In the genomic region with DNA sequence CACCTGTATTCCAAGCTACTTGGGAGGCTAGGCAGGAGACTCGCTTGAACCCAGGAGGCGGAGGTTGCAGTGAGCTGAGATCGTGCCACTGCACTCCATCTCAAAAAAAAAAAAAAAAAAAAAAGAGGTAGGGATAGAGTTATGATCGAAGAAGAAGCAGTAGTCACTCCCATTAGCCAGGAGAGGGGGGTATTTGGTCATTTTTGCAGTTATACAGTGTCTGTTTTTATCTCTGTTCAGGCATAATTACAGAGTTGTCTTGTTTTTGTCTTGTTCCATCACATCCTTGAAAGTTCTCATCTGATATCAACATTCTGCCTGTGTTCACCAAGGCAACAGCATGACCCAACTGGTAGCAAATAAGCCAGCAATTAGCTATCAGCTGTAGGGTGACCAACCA, we compare ENCODE assay signal across 10 cellular contexts.
A peak's percentile ranks its signal among the peaks of the same experiment; 100 is the strongest.
DNase-seq lines count a peak whose midpoint lies in the region; ATAC-seq, FAIRE-seq and TF ChIP-seq lines count a peak whose summit lies in the region.
"Had no signal": no experiment of that assay in that cellular context is flagged by ENCODE, and none has a peak within 500 bp of the region (broad histone marks: within the 10 kb centered on the region; RNA-seq: fewer than 3 reads in every experiment).

No MANE protein-coding gene starts in this region.

- H3K4me1 ChIP-seq in K562 (replicated peaks in 1 of 2; ENCODE audit: control insufficient read depth in 2 of 2, insufficient read depth in 2 of 2, low read length in 2 of 2): peaks cover 0 to 5% of the 10 kb centered on the region in 2 experiments; a peak in 4 of 5 replicates

- no peaks in the 10 kb centered on the region for H3K9me1 ChIP-seq in K562 (ENCODE audit: control insufficient read depth, insufficient read depth, low read length)

- FAIRE-seq in K562 (lab: Jason Lieb, UNC): no peak

- no peaks in the 10 kb centered on the region for H3K9me3 ChIP-seq in K562 (replicated peaks; ENCODE audit: control insufficient read depth, insufficient read depth, low read depth, low read length)

- no peak overlapping the region for H3K27ac ChIP-seq in K562 (ENCODE audit: extremely low read depth, low read depth, low read length)

- H2AFZ ChIP-seq in K562 (ENCODE audit: low read depth, low read length): no peak overlapping the region

- TF ChIP-seq CTCF in GM06990 (IDR thresholded peaks at IDR 0.05; ENCODE audit: insufficient read depth, low read length, poor library complexity, severe bottlenecking) (peak; percentile 1), K562 (IDR thresholded peaks at IDR 0.05 in 2 of 3, conservative IDR thresholded peaks at IDR 0.05 in 1 of 3; ENCODE audit: insufficient read depth in 2 of 3, low read depth in 1 of 3, low read length in 3 of 3) (peak; percentile 22 to 67 (median 50); a peak in 5 of 6 replicates)

- H3K4me2 ChIP-seq in K562 (ENCODE audit: insufficient read depth, low read length): no peak overlapping the region

- H3K79me2 ChIP-seq in K562 (ENCODE audit: control insufficient read depth, insufficient read depth, low read length): no peaks in the 10 kb centered on the region

- ATAC-seq in K562 (peak; percentile 76), GM18520 (IDR thresholded peaks at IDR 0.05; ENCODE audit: unreplicated experiment) (no peak), GM21423 (IDR thresholded peaks at IDR 0.05; ENCODE audit: unreplicated experiment) (no peak), GM19467 (IDR thresholded peaks at IDR 0.05; ENCODE audit: unreplicated experiment) (no peak)

- no peak for TF ChIP-seq POLR2A in K562 (conservative IDR thresholded peaks at IDR 0.05)

- H4K20me1 ChIP-seq in K562 (replicated peaks; ENCODE audit: control insufficient read depth, insufficient read depth, low read length): no peaks in the 10 kb centered on the region

- BruUV-seq in K562 (replicated peaks; lab: Mats Ljungman, UMichigan): no TSS peak

- H3K36me3 ChIP-seq in GM06990 (ENCODE audit: control insufficient read depth, insufficient read depth, low read length) (no peaks in the 10 kb centered on the region), K562 (ENCODE audit: control insufficient read depth, insufficient read depth, low read length) (no peaks in the 10 kb centered on the region)

- intact Hi-C loops in K562 (cut with micrococcal nuclease): loop anchor here (2.0 to 10.0 kb wide), 3 partner anchors 100 to 328 kb away; no protein-coding TSS in a partner anchor

- no peak overlapping the region for H3K9ac ChIP-seq in K562 (ENCODE audit: insufficient read depth in 1 of 2, low read depth in 2 of 2, low read length in 2 of 2)

- no peak for DNase-seq in GM06990 (ENCODE audit: extremely low read depth, insufficient read length)
- peak; percentile 22 for DNase-seq in NCI-H146 treated with DMSO at 0.1 percent for 48 hours (lab: John Stamatoyannopoulos, UW; ENCODE audit: unreplicated experiment)
- peak in 2 of 4 experiments; percentile 34 to 52 for DNase-seq in K562 (ENCODE audit: extremely low read depth in 1 of 4, low spot score in 3 of 4)
- DNase-seq in myocyte (ENCODE audit: low read depth): peak; percentile 71
- DNase-seq in NCI-H510A (lab: John Stamatoyannopoulos, UW): no peak
- DNase-seq: activated CD4-positive, alpha-beta T cell treated with anti-CD3 and anti-CD28 coated beads for 48 hours; stimulated activated naive CD4-positive, alpha-beta T cell treated with Interleukin-2 at 50 U/mL for 16 hours had no signal

- peak; percentile 69 to 72 for TF ChIP-seq RAD21 in K562 (CRISPR knock-in tag; conservative IDR thresholded peaks at IDR 0.05 in 1 of 2, IDR thresholded peaks at IDR 0.05 in 1 of 2)

- WGBS in K562 (ENCODE audit: insufficient coverage, low coverage, missing lambda C conversion rate): 11% methylated on average over 3 of the region's 4 CpGs

- no peaks in the 10 kb centered on the region for H3K27me3 ChIP-seq in GM06990 (replicated peaks; ENCODE audit: control insufficient read depth, insufficient read depth, low read length)
- peaks cover 3 to 24% of the 10 kb centered on the region in 2 experiments; a peak in 4 of 5 replicates for H3K27me3 ChIP-seq in K562 (ENCODE audit: control insufficient read depth in 2 of 2, insufficient read depth in 2 of 2, low read length in 2 of 2)

- CTCF ChIA-PET in K562 (lab: Yijun Ruan, JAX; ENCODE audit: low intra/inter-chr PET ratio): interaction anchor here (0.5 to 1.9 kb wide), 6 partner anchors 25 to 344 kb away, joined by 3 to 8 read pairs (median 6); a partner anchor contains a TSS

- TF ChIP-seq EP300 in K562 (IDR thresholded peaks at IDR 0.05; ENCODE audit: low read length): no peak

- in situ Hi-C loops in K562 (cut with MboI): loop anchor here (25.0 kb wide), 1 partner anchor 570 kb away; no protein-coding TSS in a partner anchor

- H3K4me3 ChIP-seq in GM06990 (replicated peaks; ENCODE audit: low read depth, low read length) (no peak overlapping the region), K562 (no peak overlapping the region)

- POLR2A ChIA-PET in K562 (lab: Yijun Ruan, JAX): interaction anchor here (0.7 kb wide), 1 partner anchor 263 kb away, joined by 3 read pairs; no protein-coding TSS in a partner anchor

TF ChIP-seq in K562, 482 proteins besides CTCF, POLR2A, EP300 and RAD21:
- peak; percentile 90 for TF ChIP-seq ZNF384 (IDR thresholded peaks at IDR 0.05; ENCODE audit: low read depth, low read length)
- TF ChIP-seq, protein P1, sequence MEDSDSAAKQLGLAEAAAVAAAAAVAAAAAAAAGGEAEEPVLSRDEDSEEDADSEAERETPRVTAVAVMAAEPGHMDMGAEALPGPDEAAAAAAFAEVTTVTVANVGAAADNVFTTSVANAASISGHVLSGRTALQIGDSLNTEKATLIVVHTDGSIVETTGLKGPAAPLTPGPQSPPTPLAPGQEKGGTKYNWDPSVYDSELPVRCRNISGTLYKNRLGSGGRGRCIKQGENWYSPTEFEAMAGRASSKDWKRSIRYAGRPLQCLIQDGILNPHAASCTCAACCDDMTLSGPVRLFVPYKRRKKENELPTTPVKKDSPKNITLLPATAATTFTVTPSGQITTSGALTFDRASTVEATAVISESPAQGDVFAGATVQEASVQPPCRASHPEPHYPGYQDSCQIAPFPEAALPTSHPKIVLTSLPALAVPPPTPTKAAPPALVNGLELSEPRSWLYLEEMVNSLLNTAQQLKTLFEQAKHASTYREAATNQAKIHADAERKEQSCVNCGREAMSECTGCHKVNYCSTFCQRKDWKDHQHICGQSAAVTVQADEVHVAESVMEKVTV (CRISPR knock-in tag; IDR thresholded peaks at IDR 0.05): peak; percentile 48; the same call in 1 of the 2 replicates
- no peak for TF ChIP-seq FOXK1 (CRISPR knock-in tag; IDR thresholded peaks at IDR 0.05; ENCODE audit: borderline replicate concordance)
- 0 out of 2 replicates have a peak, but pooled peaks have one; percentile 10 for TF ChIP-seq SMC3 (conservative IDR thresholded peaks at IDR 0.05; ENCODE audit: insufficient read depth, low read depth, low read length)
- no peak for TF ChIP-seq TCFL5 (CRISPR knock-in tag; conservative IDR thresholded peaks at IDR 0.05)
- TF ChIP-seq SMAD2 (IDR thresholded peaks at IDR 0.05; ENCODE audit: low read depth, low read length): no peak

Comparison
In these comparisons a context has a peak if more than half of its experiments do, and no peak if none do; other contexts are left out.
1. DNase-seq: peak in NCI-H146 treated with DMSO at 0.1 percent for 48 hours (single experiment) and myocyte (single experiment); none in GM06990 (single experiment) and NCI-H510A (single experiment).